In genomic region chr4:173367946-173368345, GRCh38 we compare ENCODE assay signal across 12 cellular contexts. TPM values are rescaled to one million over a fixed set of nuclear protein-coding genes. Genes with fewer than 3 reads are reported as not detected.
DNase-seq lines count a peak whose midpoint lies in the region; ATAC-seq and TF ChIP-seq lines count a peak whose summit lies in the region.
"Had no signal": no experiment of that assay in that cellular context is flagged by ENCODE, and none has a peak within 500 bp of the region (broad histone marks: within the 10 kb centered on the region; RNA-seq: fewer than 3 reads in every experiment).

No MANE protein-coding gene starts in this region.

- peaks cover 27% of the 10 kb centered on the region for H3K36me3 Mint-ChIP-seq in activated naive CD4-positive, alpha-beta T cell treated with anti-CD3 and anti-CD28 coated beads, Interleukin-2, amount 10 ng/mL, durations not matched to agents 7 days and 5 days
- H3K36me3 Mint-ChIP-seq in activated naive CD4-positive, alpha-beta T cell treated with anti-CD3 and anti-CD28 coated beads, Interleukin-2, amount 50 U/mL, for 72 hours, result peaks cover 16 to 30% of the 10 kb centered on the region in 2 donors
- H3K36me3 Mint-ChIP-seq: IgD-negative memory B cell had no signal

- H3K4me3 Mint-ChIP-seq in activated naive CD4-positive, alpha-beta T cell treated with anti-CD3 and anti-CD28 coated beads, Interleukin-2, amount 10 ng/mL, durations not matched to agents 7 days and 5 days, result peak overlapping the region; percentile 100
- H3K4me3 Mint-ChIP-seq: dendritic cell treated with granulocyte-macrophage colony-stimulating factor and Interleukin-4, amounts not matched to agents 40 ng/mL and 50 ng/mL, for 4 days had no signal

- no peak overlapping the region for H3K4me3 ChIP-seq in epithelial cell of esophagus (ENCODE audit: low read length)

- peak overlapping the region; percentile 42 for H3K27ac ChIP-seq in substantia nigra (ENCODE audit: low read depth, low read length, poor library complexity, severe bottlenecking)
- H3K27ac ChIP-seq: C4-2B had no signal

- H3K27me3 Mint-ChIP-seq in activated naive CD4-positive, alpha-beta T cell treated with anti-CD3 and anti-CD28 coated beads, Interleukin-2, amount 10 ng/mL, durations not matched to agents 7 days and 5 days, result peaks cover 13% of the 10 kb centered on the region
- H3K27me3 Mint-ChIP-seq: dendritic cell treated with granulocyte-macrophage colony-stimulating factor and Interleukin-4, amounts not matched to agents 40 ng/mL and 50 ng/mL, for 4 days had no signal

- CTCF ChIA-PET in activated naive CD4-positive, alpha-beta T cell treated with anti-CD3 and anti-CD28 coated beads, Interleukin-2, amount 10 ng/mL, durations not matched to agents 7 days and 5 days (lab: Charles Lee), result interaction anchor here (1.2 to 6.9 kb wide), 3 partner anchors 34 to 53 kb away, joined by 3 to 44 read pairs (median 4); partner anchors contain the start of gene HMGB2

- no peak for ATAC-seq in activated naive CD4-positive, alpha-beta T cell treated with anti-CD3 and anti-CD28 coated beads, Interleukin-2, amount 50 U/mL, for 72 hours
- ATAC-seq in HG03354 (IDR thresholded peaks at IDR 0.05; ENCODE audit: poor library complexity, severe bottlenecking, unreplicated experiment), result no peak
- ATAC-seq: right cardiac atrium had no signal

- peaks cover 48% of the 10 kb centered on the region for H3K4me1 Mint-ChIP-seq in activated naive CD4-positive, alpha-beta T cell treated with anti-CD3 and anti-CD28 coated beads, Interleukin-2, amount 10 ng/mL, durations not matched to agents 7 days and 5 days

- H3K27ac Mint-ChIP-seq in activated naive CD4-positive, alpha-beta T cell treated with anti-CD3 and anti-CD28 coated beads, Interleukin-2, amount 10 ng/mL, durations not matched to agents 7 days and 5 days, result peak overlapping the region; percentile 84
- H3K27ac Mint-ChIP-seq in activated naive CD4-positive, alpha-beta T cell treated with anti-CD3 and anti-CD28 coated beads, Interleukin-2, amount 50 U/mL, for 72 hours, result no peak overlapping the region
- H3K27ac Mint-ChIP-seq: dendritic cell treated with granulocyte-macrophage colony-stimulating factor and Interleukin-4, amounts not matched to agents 40 ng/mL and 50 ng/mL, for 4 days; IgD-negative memory B cell had no signal

- no peak for TF ChIP-seq CTCF in epithelial cell of esophagus (IDR thresholded peaks at IDR 0.05; ENCODE audit: insufficient read depth, low read depth, low read length, missing control alignments)

- no peaks in the 10 kb centered on the region for H3K9me3 Mint-ChIP-seq in activated naive CD4-positive, alpha-beta T cell treated with anti-CD3 and anti-CD28 coated beads, Interleukin-2, amount 10 ng/mL, durations not matched to agents 7 days and 5 days
- no peaks in the 10 kb centered on the region for H3K9me3 Mint-ChIP-seq in activated naive CD4-positive, alpha-beta T cell treated with anti-CD3 and anti-CD28 coated beads, Interleukin-2, amount 50 U/mL, for 72 hours
- H3K9me3 Mint-ChIP-seq: dendritic cell treated with granulocyte-macrophage colony-stimulating factor and Interleukin-4, amounts not matched to agents 40 ng/mL and 50 ng/mL, for 4 days; IgD-negative memory B cell had no signal

- no peak for DNase-seq in activated naive CD4-positive, alpha-beta T cell treated with anti-CD3 and anti-CD28 coated beads, Interleukin-2, amount 10 ng/mL, durations not matched to agents 7 days and 5 days
- DNase-seq in activated naive CD4-positive, alpha-beta T cell treated with anti-CD3 and anti-CD28 coated beads, Interleukin-2, amount 50 U/mL, for 72 hours (ENCODE audit: low spot score in 2 of 2), result no peak
- DNase-seq in RKO (ENCODE audit: low spot score) (peak; percentile 39), epithelial cell of esophagus (ENCODE audit: low read depth) (peak; percentile 55), substantia nigra (lab: John Stamatoyannopoulos, UW) (no peak), cerebellum (ENCODE audit: low spot score) (no peak)
- DNase-seq in stimulated activated CD4-positive, alpha-beta T cell treated with anti-CD3 and anti-CD28 coated beads, Interleukin-15, amount 100 ng/mL, for 24 hours, result no peak

RNA-seq across cellular contexts. Expression of gene SAP30, which starts 2.8 kb away (rescaled TPM):
- total RNA-seq in activated naive CD4-positive, alpha-beta T cell treated with anti-CD3 and anti-CD28 coated beads, Interleukin-2, amount 50 U/mL, for 72 hours, result 10 to 100 TPM; 19.0 to 21.7 TPM
- total RNA-seq in cerebellum, result 26.0 TPM

RNA-seq across cellular contexts. Expression of gene SCRG1, which starts 31.0 kb away (rescaled TPM):
- total RNA-seq in activated naive CD4-positive, alpha-beta T cell treated with anti-CD3 and anti-CD28 coated beads, Interleukin-2, amount 50 U/mL, for 72 hours, result not detected
- total RNA-seq in cerebellum, result 2.4 TPM

RNA-seq across cellular contexts. Expression of gene HMGB2, which starts 33.8 kb away (rescaled TPM):
- 100 to 1,000 TPM; 567 to 924 TPM for total RNA-seq in activated naive CD4-positive, alpha-beta T cell treated with anti-CD3 and anti-CD28 coated beads, Interleukin-2, amount 50 U/mL, for 72 hours
- total RNA-seq in cerebellum, result 54.9 TPM

Comparison
In these comparisons a context has a peak if more than half of its experiments do, and no peak if none do; other contexts are left out.
1. DNase-seq: peak in RKO (single experiment) and epithelial cell of esophagus (single experiment); none in activated naive CD4-positive, alpha-beta T cell treated with anti-CD3 and anti-CD28 coated beads, Interleukin-2, amount 10 ng/mL, durations not matched to agents 7 days and 5 days (single experiment), activated naive CD4-positive, alpha-beta T cell treated with anti-CD3 and anti-CD28 coated beads, Interleukin-2, amount 50 U/mL, for 72 hours (0 of 2), substantia nigra (0 of 49), cerebellum (single experiment) and stimulated activated CD4-positive, alpha-beta T cell treated with anti-CD3 and anti-CD28 coated beads, Interleukin-15, amount 100 ng/mL, for 24 hours (single experiment).
2. RNA of gene HMGB2, which starts 33.8 kb away (total RNA-seq): 567 to 924 TPM in activated naive CD4-positive, alpha-beta T cell treated with anti-CD3 and anti-CD28 coated beads, Interleukin-2, amount 50 U/mL, for 72 hours; 54.9 TPM in cerebellum (single experiment); every median in the first group is over 10 times any median in the second.